In the genomic region with DNA sequence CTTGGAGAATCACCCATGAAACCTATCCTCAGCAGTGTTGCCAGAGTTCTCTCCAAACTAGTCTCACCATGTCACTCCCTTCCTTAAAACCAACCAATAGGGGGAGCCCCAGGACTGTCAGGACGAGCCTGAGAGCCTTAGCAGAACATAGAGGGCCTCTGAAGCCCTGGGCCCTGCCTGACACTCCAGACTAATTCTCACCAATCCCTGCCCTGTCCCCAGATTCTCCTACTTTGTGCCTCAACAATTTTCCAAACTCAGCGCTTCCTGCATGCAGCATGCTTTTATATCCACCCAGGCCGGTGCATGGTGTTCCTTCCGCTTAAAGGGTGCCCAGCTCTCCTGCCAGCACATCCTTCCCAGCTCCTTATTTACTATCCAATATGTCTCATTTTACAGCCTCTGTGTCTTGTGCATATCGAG, we compare ENCODE assay signal across 9 cellular contexts. TPM values are rescaled to one million over a fixed set of nuclear protein-coding genes. Genes with fewer than 3 reads are reported as not detected.
A peak's percentile ranks its signal among the peaks of the same experiment; 100 is the strongest.
DNase-seq lines count a peak whose midpoint lies in the region; ATAC-seq, FAIRE-seq and TF ChIP-seq lines count a peak whose summit lies in the region.
"Had no signal": no experiment of that assay in that cellular context is flagged by ENCODE, and none has a peak within 500 bp of the region (broad histone marks: within the 10 kb centered on the region; RNA-seq: fewer than 3 reads in every experiment).

No MANE protein-coding gene starts in this region.

- H3K23ac ChIP-seq in mesendoderm (ENCODE audit: low read length), result no peak overlapping the region

- intact Hi-C loops in Calu3 (cut with micrococcal nuclease; ENCODE audit: unreplicated experiment), result loop anchor here (5.0 kb wide), 1 partner anchor 53 kb away; no protein-coding TSS in a partner anchor
- intact Hi-C loops in dorsolateral prefrontal cortex (cut with DNase I), result loop anchor here (5.0 to 10.0 kb wide), 3 partner anchors 98 to 128 kb away; a partner anchor contains a TSS

- peaks cover 18% of the 10 kb centered on the region for H3K27me3 Mint-ChIP-seq in Calu3 (ENCODE audit: unreplicated experiment)

- H3K18ac ChIP-seq in mesendoderm (ENCODE audit: low read length), result no peak overlapping the region

- WGBS in mesendoderm (ENCODE audit: extremely low coverage, insufficient coverage, low lambda C conversion rate), result no CpG with 5 or more reads among the region's 5 CpGs

- H3K4me2 ChIP-seq in mesendoderm (ENCODE audit: low read length), result no peak overlapping the region

- H3K79me2 ChIP-seq in mesendoderm (ENCODE audit: control insufficient read depth, insufficient read depth, low read length), result no peaks in the 10 kb centered on the region

- H3K4ac ChIP-seq in mesendoderm (ENCODE audit: low read depth, low read length), result no peak overlapping the region

- H2BK120ac ChIP-seq in mesendoderm (ENCODE audit: low read depth, low read length), result no peak overlapping the region

- H4K8ac ChIP-seq in mesendoderm (ENCODE audit: low read depth, low read length), result no peak overlapping the region

- no peak overlapping the region for H3K9ac ChIP-seq in mesendoderm (ENCODE audit: low read length)

- BruUV-seq in Calu3 (replicated peaks; lab: Mats Ljungman, UMichigan), result no TSS peak

- no peak overlapping the region for H3K56ac ChIP-seq in mesendoderm (ENCODE audit: low read length)

- H3K9me3 Mint-ChIP-seq in Calu3 (ENCODE audit: low read depth, unreplicated experiment), result no peaks in the 10 kb centered on the region
- H3K9me3 Mint-ChIP-seq: T-helper 1 cell treated with Interleukin-12 subunit alpha and Interleukin-12 subunit beta and Interleukin-4 antibody, amounts not matched to agents 30 μg/mL and 1 μg/mL, for 36 hours had no signal

- CTCF ChIA-PET in Calu3 (lab: Charles Lee), result no interaction called here

- no peaks in the 10 kb centered on the region for H3K36me3 Mint-ChIP-seq in Calu3 (ENCODE audit: insufficient read depth, unreplicated experiment)

- no peak overlapping the region for H3K27ac Mint-ChIP-seq in Calu3 (ENCODE audit: unreplicated experiment)
- H3K27ac Mint-ChIP-seq: T-helper 1 cell treated with Interleukin-12 subunit alpha and Interleukin-12 subunit beta and Interleukin-4 antibody, amounts not matched to agents 30 μg/mL and 1 μg/mL, for 36 hours had no signal

- FAIRE-seq in RCC 7860 (lab: Jason Lieb, UNC), result no peak

- no peak overlapping the region for H2AK5ac ChIP-seq in mesendoderm (ENCODE audit: low read length)

- peak overlapping the region in 8 of 59 donors; percentile 1 to 48 (median 23) for H3K27ac ChIP-seq in dorsolateral prefrontal cortex
- H3K27ac ChIP-seq in mesendoderm (ENCODE audit: low read depth, low read length), result no peak overlapping the region

- peak; percentile 69 for DNase-seq in Calu3
- peak; percentile 51 for DNase-seq in LNCaP clone FGC (ENCODE audit: low read depth)
- peak; percentile 47 for DNase-seq in RCC 7860 (ENCODE audit: low spot score)
- DNase-seq in dorsolateral prefrontal cortex, result peak in 8 of 10 donors; percentile 29 to 71 (median 56)
- peak; percentile 88 for DNase-seq in mesendoderm
- DNase-seq in omental fat pad (ENCODE audit: low spot score), result no peak

- no peak overlapping the region for H4K5ac ChIP-seq in mesendoderm (ENCODE audit: low read length)

- H3K4me1 ChIP-seq in mesendoderm (ENCODE audit: control insufficient read depth, low read depth, low read length), result no peaks in the 10 kb centered on the region

- no peaks in the 10 kb centered on the region for H3K27me3 ChIP-seq in dorsolateral prefrontal cortex
- no peaks in the 10 kb centered on the region for H3K27me3 ChIP-seq in mesendoderm (ENCODE audit: insufficient read depth, low read length, poor library complexity)

- peak; percentile 47 for TF ChIP-seq CTCF in Calu3 (IDR thresholded peaks at IDR 0.05; ENCODE audit: unreplicated experiment)
- TF ChIP-seq CTCF in LNCaP clone FGC (IDR thresholded peaks at IDR 0.05; ENCODE audit: control insufficient read depth, extremely low read depth, insufficient read depth), result peak; percentile 86
- TF ChIP-seq CTCF in dorsolateral prefrontal cortex (IDR thresholded peaks at IDR 0.05 in 54 of 56, conservative IDR thresholded peaks at IDR 0.05 in 2 of 56; ENCODE audit: low read depth in 1 of 56, partially characterized antibody in 56 of 56), result peak in 54 of 56 donors; percentile 40 to 74 (median 62)
- no peak for TF ChIP-seq CTCF in omental fat pad (IDR thresholded peaks at IDR 0.05)

- H3K36me3 ChIP-seq in mesendoderm (ENCODE audit: control insufficient read depth, insufficient read depth, low read length), result no peaks in the 10 kb centered on the region

- H2BK5ac ChIP-seq in mesendoderm (ENCODE audit: low read length), result no peak overlapping the region

- no peak overlapping the region for H3K4me3 ChIP-seq in LNCaP clone FGC (ENCODE audit: low read depth, low read length)
- no peak overlapping the region for H3K4me3 ChIP-seq in dorsolateral prefrontal cortex
- H3K4me3 ChIP-seq in mesendoderm (ENCODE audit: low read length), result no peak overlapping the region

- H3K4me1 Mint-ChIP-seq in Calu3 (ENCODE audit: low read depth, unreplicated experiment), result no peaks in the 10 kb centered on the region

- no peak overlapping the region for H2BK15ac ChIP-seq in mesendoderm (replicated peaks; ENCODE audit: low read depth)

- no peaks in the 10 kb centered on the region for H3K79me1 ChIP-seq in mesendoderm (ENCODE audit: low read length)

- ATAC-seq in GM19397 (IDR thresholded peaks at IDR 0.05; ENCODE audit: unreplicated experiment) (peak; percentile 66), omental fat pad (ENCODE audit: low FRiP score) (no peak), GM18873 (IDR thresholded peaks at IDR 0.05; ENCODE audit: low FRiP score, unreplicated experiment) (no peak)

- H3K4me3 Mint-ChIP-seq in Calu3 (ENCODE audit: low read depth, unreplicated experiment), result no peak overlapping the region
- H3K4me3 Mint-ChIP-seq: T-helper 1 cell treated with Interleukin-12 subunit alpha and Interleukin-12 subunit beta and Interleukin-4 antibody, amounts not matched to agents 30 μg/mL and 1 μg/mL, for 36 hours had no signal

RNA-seq across cellular contexts. Expression of a gene that starts 42.7 kb away (rescaled TPM):
- total RNA-seq in Calu3 (2022) (not detected in 2 replicates), dorsolateral prefrontal cortex (not detected), omental fat pad (not detected)
- not detected for polyA plus RNA-seq in mesendoderm (2013, experiment 1 of 2)
- polyA plus RNA-seq in mesendoderm (2013, experiment 2 of 2), result not detected

Comparison
In these comparisons a context has a peak if more than half of its experiments do, and no peak if none do; other contexts are left out.
1. CTCF ChIP-seq: peak in Calu3 (single experiment), LNCaP clone FGC (single experiment) and dorsolateral prefrontal cortex (54 of 56); none in omental fat pad (0 of 3).